9 cellular contexts compared by ENCODE assay signal in genomic region chr6:129684323-129684884, GRCh38. TPM values are rescaled to one million over a fixed set of nuclear protein-coding genes. Genes with fewer than 3 reads are reported as not detected.
DNase-seq lines count a peak whose midpoint lies in the region; ATAC-seq and TF ChIP-seq lines count a peak whose summit lies in the region.
"Had no signal": no experiment of that assay in that cellular context is flagged by ENCODE, and none has a peak within 500 bp of the region (broad histone marks: within the 10 kb centered on the region; RNA-seq: fewer than 3 reads in every experiment).

No MANE protein-coding gene starts in this region.

- peak overlapping the region; percentile 55 for H3K4me3 Mint-ChIP-seq in MCF 10A (ENCODE audit: unreplicated experiment)

- POLR2A ChIA-PET in MCF 10A (lab: Yijun Ruan, JAX): interaction anchor here (0.6 to 4.7 kb wide), 16 partner anchors 11 to 1806 kb away, joined by 3 to 81 read pairs (median 4); partner anchors contain the start of gene ARHGAP18

- BruUV-seq in MCF 10A (replicated peaks; lab: Mats Ljungman, UMichigan): no TSS peak

- H2BK5ac ChIP-seq in neuronal stem cell (ENCODE audit: low read length): no peak overlapping the region

- H2AK5ac ChIP-seq in neuronal stem cell (ENCODE audit: low read depth, low read length): no peak overlapping the region

- peak overlapping the region; percentile 63; the same call in 1 of the 2 replicates for H3K9ac ChIP-seq in BLaER1
- 0 out of 2 replicates have a peak overlapping the region, but pooled peaks have one; percentile 7 for H3K9ac ChIP-seq in KMS-11
- no peak overlapping the region for H3K9ac ChIP-seq in neuronal stem cell (ENCODE audit: low read depth, low read length, poor library complexity)

- peak overlapping the region; percentile 65 for H3K27ac Mint-ChIP-seq in MCF 10A (ENCODE audit: low read depth, unreplicated experiment)

- H3K36me3 Mint-ChIP-seq in MCF 10A (ENCODE audit: insufficient read depth, unreplicated experiment): peaks cover 8% of the 10 kb centered on the region

- H4K20me1 ChIP-seq in BLaER1: no peaks in the 10 kb centered on the region
- no peaks in the 10 kb centered on the region for H4K20me1 ChIP-seq in KMS-11 (ENCODE audit: insufficient read depth)

- H3K27me3 ChIP-seq in BLaER1: no peaks in the 10 kb centered on the region
- H3K27me3 ChIP-seq in KMS-11 (ENCODE audit: insufficient read depth, low read depth): no peaks in the 10 kb centered on the region
- no peaks in the 10 kb centered on the region for H3K27me3 ChIP-seq in neuronal stem cell (ENCODE audit: control insufficient read depth in 3 of 3, insufficient read depth in 3 of 3, low read depth in 1 of 3, low read length in 3 of 3)

- no peak overlapping the region for H3K18ac ChIP-seq in neuronal stem cell (ENCODE audit: low read length)

- no peaks in the 10 kb centered on the region for H3K36me3 ChIP-seq in BLaER1
- H3K36me3 ChIP-seq in KMS-11 (ENCODE audit: insufficient read depth): no peaks in the 10 kb centered on the region
- no peaks in the 10 kb centered on the region for H3K36me3 ChIP-seq in neuronal stem cell (replicated peaks in 1 of 2; ENCODE audit: control insufficient read depth in 2 of 2, insufficient read depth in 2 of 2, low read length in 2 of 2)

- DNase-seq in MCF 10A (ENCODE audit: unreplicated experiment): no peak
- no peak for DNase-seq in neuronal stem cell (ENCODE audit: low spot score)
- no peak for DNase-seq in NCI-H2081 treated with DMSO at 0.1 percent for 48 hours (lab: John Stamatoyannopoulos, UW)
- DNase-seq in SIG-M5 treated with dmso at 0.1 percent for 504 hours (lab: John Stamatoyannopoulos, UW; ENCODE audit: unreplicated experiment): no peak
- DNase-seq: NCI-H2171 treated with DMSO at 0.1 percent for 48 hours had no signal

- no peak overlapping the region for H2BK120ac ChIP-seq in neuronal stem cell (ENCODE audit: low read depth, low read length)

- no CpG with 5 or more reads among the region's 6 CpGs for WGBS in neuronal stem cell (ENCODE audit: extremely low coverage in 2 of 2, insufficient read length in 2 of 2, insufficient replicate concordance in 1 of 2), 2 donors

- peak overlapping the region; percentile 15; the same call in 1 of the 2 replicates for H3K4me3 ChIP-seq in BLaER1
- H3K4me3 ChIP-seq in KMS-11 (IDR thresholded peaks at IDR 0.05; ENCODE audit: insufficient read depth, low read depth, low read length): no peak overlapping the region
- H3K4me3 ChIP-seq in neuronal stem cell (ENCODE audit: low read length in 2 of 2): no peak overlapping the region

- no peaks in the 10 kb centered on the region for H3K9me3 Mint-ChIP-seq in MCF 10A (ENCODE audit: unreplicated experiment)

- H3K4me1 ChIP-seq in BLaER1 (peaks cover 63% of the 10 kb centered on the region), KMS-11 (ENCODE audit: low read depth, poor library complexity, severe bottlenecking) (peaks cover 68% of the 10 kb centered on the region), neuronal stem cell (ENCODE audit: control insufficient read depth in 2 of 2, insufficient read depth in 1 of 2, low read depth in 1 of 2, low read length in 2 of 2) (peaks cover 0 to 7% of the 10 kb centered on the region in 2 donors)

- H3K4ac ChIP-seq in neuronal stem cell (ENCODE audit: low read length): no peak overlapping the region

- CTCF ChIA-PET in MCF 10A (lab: Yijun Ruan, JAX): interaction anchor here (0.7 to 1.4 kb wide), 5 partner anchors 12 to 66 kb away, joined by 3 to 4 read pairs (median 4); no protein-coding TSS in a partner anchor

- H3K79me1 ChIP-seq in neuronal stem cell (ENCODE audit: low read depth, low read length): no peaks in the 10 kb centered on the region

- no peak overlapping the region for H3K14ac ChIP-seq in neuronal stem cell (ENCODE audit: low read length)

- H4K8ac ChIP-seq in neuronal stem cell (ENCODE audit: low read depth, low read length): no peak overlapping the region

- no peak for ATAC-seq in HG03025 (IDR thresholded peaks at IDR 0.05; ENCODE audit: low FRiP score, unreplicated experiment)
- no peak for ATAC-seq in activated CD4-positive, CD25-positive, alpha-beta regulatory T cell treated with anti-CD3 and anti-CD28 coated beads, Interleukin-2, amount 50 U/mL, for 24 hours

- H3K79me2 ChIP-seq in KMS-11 (ENCODE audit: insufficient read depth, low read depth): no peaks in the 10 kb centered on the region

- H3K27ac ChIP-seq in BLaER1 (peak overlapping the region; percentile 93), KMS-11 (peak overlapping the region; percentile 74), neuronal stem cell (replicated peaks; ENCODE audit: low read length) (no peak overlapping the region)

- no peaks in the 10 kb centered on the region for H3K27me3 Mint-ChIP-seq in MCF 10A (ENCODE audit: insufficient read depth, unreplicated experiment)

- H3K9me3 ChIP-seq in BLaER1 (0 out of 2 replicates have a peak, but pooled peaks cover 6% of the 10 kb centered on the region), neuronal stem cell (replicated peaks in 1 of 2; ENCODE audit: control insufficient read depth in 2 of 2, insufficient read depth in 1 of 2, low read depth in 1 of 2, low read length in 2 of 2) (no peaks in the 10 kb centered on the region)

- H3K23ac ChIP-seq in neuronal stem cell (ENCODE audit: low read depth, low read length, poor library complexity): no peak overlapping the region

- intact Hi-C loops in MCF 10A (cut with micrococcal nuclease): loop anchor here (5.0 kb wide), 1 partner anchor 63 kb away; no protein-coding TSS in a partner anchor

- no peak overlapping the region for H4K91ac ChIP-seq in neuronal stem cell (ENCODE audit: low read depth, low read length, poor library complexity)

- H2BK15ac ChIP-seq in neuronal stem cell (ENCODE audit: low read length): no peak overlapping the region

- peak overlapping the region; percentile 68 for H3K4me2 ChIP-seq in BLaER1
- H3K4me2 ChIP-seq in KMS-11: peak overlapping the region; percentile 77
- H3K4me2 ChIP-seq in neuronal stem cell (ENCODE audit: insufficient read depth, low read length, poor library complexity, severe bottlenecking): no peak overlapping the region

- H2AFZ ChIP-seq in KMS-11 (ENCODE audit: low read depth) (peak overlapping the region; percentile 47; the same call in 1 of the 2 replicates), neuronal stem cell (ENCODE audit: low read length) (peak overlapping the region; percentile 35)

- H3K4me1 Mint-ChIP-seq in MCF 10A (ENCODE audit: insufficient read depth, unreplicated experiment): peaks cover 67% of the 10 kb centered on the region

- no peak overlapping the region for H2BK12ac ChIP-seq in neuronal stem cell (ENCODE audit: low read length)

- TF ChIP-seq CTCF in KMS-11 (conservative IDR thresholded peaks at IDR 0.05; ENCODE audit: low read depth, low read length) (no peak), MCF 10A (IDR thresholded peaks at IDR 0.05; ENCODE audit: unreplicated experiment) (no peak)

RNA-seq across cellular contexts. Expression of gene ARHGAP18, which starts 25.6 kb away (rescaled TPM):
- 14.6 and 22.9 TPM in 2 replicates for total RNA-seq in MCF 10A (2022)
- 3.1 TPM for polyA plus RNA-seq in neuronal stem cell (2013, experiment 1 of 2)
- polyA plus RNA-seq in neuronal stem cell (2013, experiment 2 of 2): 3.2 TPM
